In the genomic region with DNA sequence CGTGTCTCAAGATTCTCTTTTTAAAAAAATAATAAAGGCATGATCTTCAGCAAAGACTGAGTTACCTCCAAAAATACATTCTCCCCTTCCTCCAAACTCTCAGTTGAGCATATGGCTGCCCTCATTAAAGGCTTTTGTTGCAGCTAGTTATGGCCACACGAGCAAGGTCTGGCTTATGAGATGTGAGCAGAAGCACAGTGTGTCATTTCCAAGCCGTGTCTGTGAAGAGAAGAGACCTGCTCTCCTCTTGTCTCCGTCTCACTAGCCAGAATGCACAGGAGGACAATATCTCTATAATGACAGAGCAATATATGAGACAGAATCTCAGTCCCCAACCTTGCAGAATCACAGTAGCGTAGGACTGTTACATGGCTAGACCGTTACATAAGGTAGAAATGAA, we compare ENCODE assay signal across 24 cellular contexts.
A peak's percentile ranks its signal among the peaks of the same experiment; 100 is the strongest.
DNase-seq lines count a peak whose midpoint lies in the region; ATAC-seq and TF ChIP-seq lines count a peak whose summit lies in the region.
"Had no signal": no experiment of that assay in that cellular context is flagged by ENCODE, and none has a peak within 500 bp of the region (broad histone marks: within the 10 kb centered on the region; RNA-seq: fewer than 3 reads in every experiment).

No MANE protein-coding gene starts in this region.

- no peak for TF ChIP-seq POLR2A in IMR-90 (IDR thresholded peaks at IDR 0.05; ENCODE audit: low read depth, low read length)

- no TSS peak for BruUV-seq in IMR-90 (replicated peaks; lab: Mats Ljungman, UMichigan)

- peak overlapping the region; percentile 48; the same call in 1 of the 2 replicates for H3K23ac ChIP-seq in IMR-90 (ENCODE audit: low read depth, low read length)

- H4K5ac ChIP-seq in IMR-90 (ENCODE audit: low read depth, low read length) = no peak overlapping the region

- H4K20me1 ChIP-seq in IMR-90 (ENCODE audit: insufficient read depth, low read length) = peaks cover 5% of the 10 kb centered on the region; the same call in 1 of the 2 replicates

- TF ChIP-seq CTCF in IMR-90 (conservative IDR thresholded peaks at IDR 0.05; ENCODE audit: low read depth, low read length) = no peak
- no peak for TF ChIP-seq CTCF in VCaP (conservative IDR thresholded peaks at IDR 0.05)
- TF ChIP-seq CTCF in endothelial cell (IDR thresholded peaks at IDR 0.05; ENCODE audit: unreplicated experiment) = no peak

- H3K4me3 ChIP-seq in IMR-90 (ENCODE audit: insufficient read depth, low read depth, low read length) = no peak overlapping the region
- H3K4me3 ChIP-seq: K562, SJSA1 had no signal

- H3K36me3 Mint-ChIP-seq in endothelial cell (ENCODE audit: low read depth, unreplicated experiment) = no peaks in the 10 kb centered on the region
- H3K36me3 Mint-ChIP-seq: CD4-positive, alpha-beta memory T cell; T-cell had no signal

- peak overlapping the region; percentile 71 for H3K27ac Mint-ChIP-seq in endothelial cell (ENCODE audit: unreplicated experiment)
- H3K27ac Mint-ChIP-seq: CD4-positive, alpha-beta memory T cell; T-cell had no signal

- H3K27me3 Mint-ChIP-seq in endothelial cell (ENCODE audit: unreplicated experiment) = no peaks in the 10 kb centered on the region
- H3K27me3 Mint-ChIP-seq: T-cell had no signal

- CTCF ChIA-PET in IMR-90 (lab: Yijun Ruan, JAX) = no interaction called here

- no peak overlapping the region for H3K18ac ChIP-seq in IMR-90 (ENCODE audit: low read depth, low read length)

- no peaks in the 10 kb centered on the region for H3K36me3 ChIP-seq in IMR-90 (ENCODE audit: control insufficient read depth, insufficient read depth, low read length)
- H3K36me3 ChIP-seq: SJSA1 had no signal

- no peak overlapping the region for H3K4ac ChIP-seq in IMR-90 (ENCODE audit: low read depth, low read length)

- H3K9ac ChIP-seq in IMR-90 (ENCODE audit: low read depth, low read length) = no peak overlapping the region

- peaks cover 9% of the 10 kb centered on the region; the same call in 1 of the 2 replicates for H3K9me1 ChIP-seq in IMR-90 (ENCODE audit: insufficient read depth, low read length)

- no peak overlapping the region for H2BK5ac ChIP-seq in IMR-90 (ENCODE audit: low read depth, low read length, poor library complexity, severe bottlenecking)

- H4K91ac ChIP-seq in IMR-90 (ENCODE audit: insufficient read depth, low read depth, low read length) = no peak overlapping the region

- no peaks in the 10 kb centered on the region for H3K9me3 ChIP-seq in IMR-90 (ENCODE audit: control insufficient read depth, insufficient read depth, low read length)
- H3K9me3 ChIP-seq: SJSA1 had no signal

- H2BK15ac ChIP-seq in IMR-90 (ENCODE audit: low read depth, low read length) = peak overlapping the region; percentile 15; the same call in 1 of the 3 replicates

- peaks cover 12% of the 10 kb centered on the region; the same call in 1 of the 2 replicates for H3K4me1 ChIP-seq in IMR-90 (ENCODE audit: control insufficient read depth, insufficient read depth, low read length)

- H3K9me3 Mint-ChIP-seq in endothelial cell (ENCODE audit: unreplicated experiment) = no peaks in the 10 kb centered on the region

- H2AFZ ChIP-seq in IMR-90 (replicated peaks; ENCODE audit: low read length, poor library complexity) = no peak overlapping the region

- ATAC-seq in IMR-90 (ENCODE audit: low read depth) = no peak
- ATAC-seq: HCT116, K562, T-cell had no signal

- POLR2A ChIA-PET in IMR-90 (lab: Charles Lee; ENCODE audit: unreplicated experiment) = no interaction called here

- peak overlapping the region; percentile 27 for H2AK5ac ChIP-seq in IMR-90 (ENCODE audit: low read depth, low read length)

- in situ Hi-C loops in IMR-90 (cut with MboI; ENCODE audit: low sequenced_read_pairs) = no loop called here

- H3K27me3 ChIP-seq in IMR-90 (ENCODE audit: control insufficient read depth, insufficient read depth, low read length) = no peaks in the 10 kb centered on the region
- H3K27me3 ChIP-seq: SJSA1 had no signal

- no peak overlapping the region for H3K4me2 ChIP-seq in IMR-90 (ENCODE audit: low read depth, low read length)

- H3K27ac ChIP-seq in IMR-90 (ENCODE audit: insufficient read depth, low read length) = no peak overlapping the region
- peak overlapping the region; percentile 89; the same call in 1 of the 2 replicates for H3K27ac ChIP-seq in VCaP
- H3K27ac ChIP-seq: SJSA1 had no signal

- dilution Hi-C loops in IMR-90 (cut with HindIII; ENCODE audit: low sequenced_read_pairs, unreplicated experiment) = no loop called here

- peak; percentile 9 for DNase-seq in DMS 273 treated with DMSO at 0.1 percent for 48 hours (lab: John Stamatoyannopoulos, UW)
- DNase-seq in IMR-90 = no peak
- no peak for DNase-seq in endothelial cell (ENCODE audit: low spot score)
- DNase-seq in NCI-H2107 treated with DMSO at 0.1 percent for 48 hours (lab: John Stamatoyannopoulos, UW; ENCODE audit: unreplicated experiment) = no peak
- no peak for DNase-seq in NCI-H146 (lab: John Stamatoyannopoulos, UW)
- no peak for DNase-seq in activated T-cell treated with anti-CD3 and anti-CD28 coated beads, Interleukin-2, amount 50 U/mL, for 48 hours
- DNase-seq: CD4-positive, alpha-beta memory T cell; COR-L47; DMS79; EL; GF-D8; Kasumi-1; NCI-H1092 treated with DMSO at 0.1 percent for 48 hours; NCI-H1436; NCI-H2029 treated with DMSO at 0.1 percent for 48 hours; NCI-H345; NCI-H510A treated with DMSO at 0.1 percent for 48 hours; Right ventricle myocardium superior; RPMI8226; T-cell had no signal

- H2BK20ac ChIP-seq in IMR-90 (ENCODE audit: low read depth, low read length) = no peak overlapping the region; the same call in 1 of the 2 replicates

- intact Hi-C loops in IMR-90 (cut with micrococcal nuclease) = loop anchor here (10.0 kb wide), 1 partner anchor 248 kb away; no protein-coding TSS in a partner anchor

- peaks cover 21% of the 10 kb centered on the region for H3K4me1 Mint-ChIP-seq in endothelial cell (ENCODE audit: unreplicated experiment)
- H3K4me1 Mint-ChIP-seq: CD4-positive, alpha-beta memory T cell; T-cell had no signal

- 40% methylated on average over 1 of the region's 6 CpGs; no CpG with 5 or more reads in 1 of the 2 experiments for WGBS in IMR-90 (ENCODE audit: extremely low coverage in 2 of 2, insufficient read length in 1 of 2), 2 experiments

- H3K79me1 ChIP-seq in IMR-90 (ENCODE audit: low read depth in 1 of 2, low read length in 2 of 2) = peaks cover 24 to 67% of the 10 kb centered on the region in 2 experiments

- no peak overlapping the region for H2AK9ac ChIP-seq in IMR-90 (replicated peaks; ENCODE audit: low read depth, low read length, poor library complexity)

- H3K14ac ChIP-seq in IMR-90 (replicated peaks; ENCODE audit: low read depth, low read length) = peak overlapping the region; percentile 16; the same call in 1 of the 2 replicates

- TF ChIP-seq RAD21 in IMR-90 (IDR thresholded peaks at IDR 0.05; ENCODE audit: low read length) = no peak

- no peak overlapping the region for H2BK120ac ChIP-seq in IMR-90 (ENCODE audit: low read depth, low read length)

- no peak overlapping the region for H3K56ac ChIP-seq in IMR-90 (ENCODE audit: extremely low read depth, insufficient read depth, low read length)

- no peak overlapping the region for H4K8ac ChIP-seq in IMR-90 (ENCODE audit: low read depth in 2 of 2, low read length in 2 of 2)

- no peak overlapping the region for H3K4me3 Mint-ChIP-seq in endothelial cell (ENCODE audit: unreplicated experiment)
- H3K4me3 Mint-ChIP-seq: CD4-positive, alpha-beta memory T cell; T-cell had no signal

TF ChIP-seq in IMR-90, 13 proteins besides CTCF, POLR2A, EP300 and RAD21:
- TF ChIP-seq, protein P1, sequence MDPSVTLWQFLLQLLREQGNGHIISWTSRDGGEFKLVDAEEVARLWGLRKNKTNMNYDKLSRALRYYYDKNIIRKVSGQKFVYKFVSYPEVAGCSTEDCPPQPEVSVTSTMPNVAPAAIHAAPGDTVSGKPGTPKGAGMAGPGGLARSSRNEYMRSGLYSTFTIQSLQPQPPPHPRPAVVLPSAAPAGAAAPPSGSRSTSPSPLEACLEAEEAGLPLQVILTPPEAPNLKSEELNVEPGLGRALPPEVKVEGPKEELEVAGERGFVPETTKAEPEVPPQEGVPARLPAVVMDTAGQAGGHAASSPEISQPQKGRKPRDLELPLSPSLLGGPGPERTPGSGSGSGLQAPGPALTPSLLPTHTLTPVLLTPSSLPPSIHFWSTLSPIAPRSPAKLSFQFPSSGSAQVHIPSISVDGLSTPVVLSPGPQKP (IDR thresholded peaks at IDR 0.05; ENCODE audit: borderline replicate concordance, low read depth, low read length) = no peak
- no peak for TF ChIP-seq MXI1 (IDR thresholded peaks at IDR 0.05; ENCODE audit: borderline replicate concordance, low read depth, low read length)
- no peak for TF ChIP-seq SMC3 (IDR thresholded peaks at IDR 0.05; ENCODE audit: low read depth, low read length)
- no peak for TF ChIP-seq RFX5 (IDR thresholded peaks at IDR 0.05; ENCODE audit: low read depth, low read length)
- TF ChIP-seq RCOR1 (IDR thresholded peaks at IDR 0.05; ENCODE audit: insufficient replicate concordance, low read length) = no peak
- TF ChIP-seq FOS (IDR thresholded peaks at IDR 0.05; ENCODE audit: low read depth, low read length) = no peak
